8 cellular contexts compared by ENCODE assay signal in the genomic region with DNA sequence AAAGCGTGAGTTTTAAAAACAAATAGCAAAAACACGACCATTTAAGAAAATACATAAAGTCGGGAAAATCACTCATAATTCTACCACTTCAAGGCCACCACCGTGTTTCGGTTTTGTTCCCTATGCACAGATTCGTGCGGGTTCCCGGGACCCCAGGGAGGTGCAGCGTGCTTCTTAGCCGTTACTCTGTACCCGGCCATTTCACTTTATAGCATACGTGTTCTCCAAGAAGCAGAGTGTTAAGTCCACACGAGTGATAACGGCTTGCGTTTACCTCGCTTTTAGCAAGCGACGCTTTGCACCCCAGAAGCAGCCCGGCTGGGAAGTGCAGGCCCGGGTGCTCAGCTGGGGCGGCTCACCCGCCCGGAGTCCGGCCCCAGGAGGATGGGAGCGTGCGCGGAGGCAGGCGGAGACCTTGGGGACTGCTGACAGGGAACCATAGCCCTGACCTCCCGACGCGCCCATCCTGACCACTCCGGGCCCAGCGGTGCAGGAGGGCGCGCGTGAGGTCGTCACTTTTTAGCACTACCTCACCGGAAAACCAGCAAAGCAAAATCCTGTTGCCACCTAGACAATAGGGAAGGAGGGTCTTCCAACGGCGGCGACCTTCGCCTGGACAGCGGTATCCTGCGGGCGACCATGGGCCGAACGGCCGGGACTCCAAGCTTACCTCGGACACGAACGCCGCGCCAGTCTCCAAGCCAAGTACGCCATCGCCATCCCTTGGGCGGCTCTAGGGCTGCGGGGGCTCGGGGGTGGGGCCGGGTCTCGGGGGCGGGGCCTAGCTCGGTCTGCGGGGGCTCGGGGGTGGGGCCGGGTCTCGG. TPM values are rescaled to one million over a fixed set of nuclear protein-coding genes. Genes with fewer than 3 reads are reported as not detected.
DNase-seq lines count a peak whose midpoint lies in the region; ATAC-seq and TF ChIP-seq lines count a peak whose summit lies in the region.

A gene with protein sequence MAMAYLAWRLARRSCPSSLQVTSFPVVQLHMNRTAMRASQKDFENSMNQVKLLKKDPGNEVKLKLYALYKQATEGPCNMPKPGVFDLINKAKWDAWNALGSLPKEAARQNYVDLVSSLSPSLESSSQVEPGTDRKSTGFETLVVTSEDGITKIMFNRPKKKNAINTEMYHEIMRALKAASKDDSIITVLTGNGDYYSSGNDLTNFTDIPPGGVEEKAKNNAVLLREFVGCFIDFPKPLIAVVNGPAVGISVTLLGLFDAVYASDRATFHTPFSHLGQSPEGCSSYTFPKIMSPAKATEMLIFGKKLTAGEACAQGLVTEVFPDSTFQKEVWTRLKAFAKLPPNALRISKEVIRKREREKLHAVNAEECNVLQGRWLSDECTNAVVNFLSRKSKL (minus strand): TSS at position 735 of the 824 bp plus-strand sequence. CDS start 15 bp downstream, at position 720.

- peak within 1 kb of the TSS; percentile 94 for H2AFZ ChIP-seq in PC-3 (ENCODE audit: low read length)

- POLR2A ChIA-PET in PC-3 (lab: Charles Lee; ENCODE audit: unreplicated experiment), result interaction anchor here (0.7 to 1.6 kb wide), 4 partner anchors 8 to 352 kb away, joined by 3 to 37 read pairs (median 26); a partner anchor contains a TSS

- peak within 1 kb of the TSS; percentile 82 for H3K9ac ChIP-seq in PC-3 (ENCODE audit: low read length)

- intact Hi-C loops in PC-3 (cut with micrococcal nuclease), result loop anchor here (1.0 kb wide), 1 partner anchor 76 kb away; no protein-coding TSS in a partner anchor
- intact Hi-C loops in activated T-helper 2 cell treated with anti-CD3 and anti-CD28 coated beads, Interferon-gamma antibody, Interleukin-2, Interleukin-4, amounts not matched to agents 10 μg/mL and 5 μg/mL and 100 μg/mL, durations not matched to agents 14 hours and 24 hours and 36 hours (cut with micrococcal nuclease), result loop anchor here (1.0 to 5.0 kb wide), 3 partner anchors 114 to 1278 kb away; a partner anchor contains a TSS

- under 1% methylated on average over 38 of the region's 66 CpGs for WGBS in suprapubic skin

- peak; percentile 18 to 21 for ATAC-seq in CD4-positive, CD25-positive, alpha-beta regulatory T cell (ENCODE audit: low read depth in 2 of 2)
- ATAC-seq in GM19351 (IDR thresholded peaks at IDR 0.05; ENCODE audit: unreplicated experiment), result peak; percentile 50
- peak; percentile 46 for ATAC-seq in HG03460 (IDR thresholded peaks at IDR 0.05; ENCODE audit: unreplicated experiment)
- peak; percentile 57 for ATAC-seq in PC-3
- ATAC-seq in foreskin keratinocyte, result peak; percentile 55

- peak in 1 of 2 donors; percentile 75 for TF ChIP-seq POLR2A in suprapubic skin (IDR thresholded peaks at IDR 0.05)

- CTCF ChIA-PET in PC-3 (lab: Charles Lee), result interaction anchor here (0.7 to 1.5 kb wide), 4 partner anchors 9 to 80 kb away, joined by 4 to 5 read pairs (median 4); no protein-coding TSS in a partner anchor

- H3K27ac Mint-ChIP-seq in CD4-positive, CD25-positive, alpha-beta regulatory T cell, result peak within 1 kb of the TSS; percentile 87 to 95 (median 94)
- H3K27ac Mint-ChIP-seq in activated T-helper 2 cell treated with anti-CD3 and anti-CD28 coated beads, Interferon-gamma antibody, Interleukin-2, Interleukin-4, amounts not matched to agents 10 μg/mL and 5 μg/mL and 100 μg/mL, durations not matched to agents 14 hours and 24 hours and 36 hours, result peak within 1 kb of the TSS; percentile 90
- peak within 1 kb of the TSS; percentile 96 for H3K27ac Mint-ChIP-seq in neural crest cell (ENCODE audit: unreplicated experiment)

- H3K36me3 ChIP-seq in CD4-positive, CD25-positive, alpha-beta regulatory T cell (ENCODE audit: control insufficient read depth, insufficient read depth, low read length), result peaks cover 21% of the 10 kb centered on the region
- H3K36me3 ChIP-seq in PC-3 (ENCODE audit: low read depth, low read length) (peaks cover 19% of the 10 kb centered on the region), suprapubic skin (peaks cover 16% of the 10 kb centered on the region)

- peaks cover 25% of the 10 kb centered on the region for H3K4me1 ChIP-seq in CD4-positive, CD25-positive, alpha-beta regulatory T cell (ENCODE audit: control insufficient read depth, insufficient read depth, low read length, poor library complexity, severe bottlenecking)
- H3K4me1 ChIP-seq in PC-3 (ENCODE audit: insufficient read depth, low read length), result peaks cover 30% of the 10 kb centered on the region
- H3K4me1 ChIP-seq in foreskin keratinocyte, result no peaks in the 10 kb centered on the region
- peaks cover 19% of the 10 kb centered on the region for H3K4me1 ChIP-seq in suprapubic skin

- no peaks in the 10 kb centered on the region for H4K20me1 ChIP-seq in PC-3 (ENCODE audit: low read length)

- peak in 2 of 3 donors; percentile 41 to 74 for DNase-seq in CD4-positive, CD25-positive, alpha-beta regulatory T cell
- DNase-seq in PC-3, result peak; percentile 48
- peak; percentile 69 for DNase-seq in activated T-helper 2 cell treated with anti-CD3 and anti-CD28 coated beads, Interferon-gamma antibody, Interleukin-2, Interleukin-4, amounts not matched to agents 10 μg/mL and 5 μg/mL and 100 μg/mL, durations not matched to agents 14 hours and 24 hours and 36 hours (ENCODE audit: low spot score)
- peak; percentile 26 to 53 for DNase-seq in foreskin keratinocyte
- DNase-seq in neural crest cell (ENCODE audit: low read depth, low spot score), result no peak
- DNase-seq in suprapubic skin (ENCODE audit: low spot score in 2 of 2), result peak in 1 of 2 donors; percentile 85

- no peaks in the 10 kb centered on the region for H3K9me2 ChIP-seq in PC-3 (replicated peaks; ENCODE audit: low read length)

- peak within 1 kb of the TSS; percentile 91 to 98 (median 92) for H3K4me3 Mint-ChIP-seq in CD4-positive, CD25-positive, alpha-beta regulatory T cell
- peak within 1 kb of the TSS; percentile 89 for H3K4me3 Mint-ChIP-seq in activated T-helper 2 cell treated with anti-CD3 and anti-CD28 coated beads, Interferon-gamma antibody, Interleukin-2, Interleukin-4, amounts not matched to agents 10 μg/mL and 5 μg/mL and 100 μg/mL, durations not matched to agents 14 hours and 24 hours and 36 hours (ENCODE audit: low read depth)
- H3K4me3 Mint-ChIP-seq in neural crest cell, result peak within 1 kb of the TSS; percentile 88

- BruUV-seq in PC-3 (replicated peaks; lab: Mats Ljungman, UMichigan), result TSS peak; percentile 54

- no peaks in the 10 kb centered on the region for H3K27me3 Mint-ChIP-seq in CD4-positive, CD25-positive, alpha-beta regulatory T cell
- peaks cover 2% of the 10 kb centered on the region for H3K27me3 Mint-ChIP-seq in activated T-helper 2 cell treated with anti-CD3 and anti-CD28 coated beads, Interferon-gamma antibody, Interleukin-2, Interleukin-4, amounts not matched to agents 10 μg/mL and 5 μg/mL and 100 μg/mL, durations not matched to agents 14 hours and 24 hours and 36 hours (ENCODE audit: low read depth)
- peaks cover 9% of the 10 kb centered on the region for H3K27me3 Mint-ChIP-seq in neural crest cell (ENCODE audit: low read depth)

- H3K4me1 Mint-ChIP-seq in CD4-positive, CD25-positive, alpha-beta regulatory T cell, result peaks cover 26 to 59% (median 43%) of the 10 kb centered on the region in 4 donors
- peaks cover 40% of the 10 kb centered on the region for H3K4me1 Mint-ChIP-seq in activated T-helper 2 cell treated with anti-CD3 and anti-CD28 coated beads, Interferon-gamma antibody, Interleukin-2, Interleukin-4, amounts not matched to agents 10 μg/mL and 5 μg/mL and 100 μg/mL, durations not matched to agents 14 hours and 24 hours and 36 hours (ENCODE audit: low read depth)
- H3K4me1 Mint-ChIP-seq in neural crest cell, result peaks cover 24% of the 10 kb centered on the region

- H3K4me3 ChIP-seq in CD4-positive, CD25-positive, alpha-beta regulatory T cell (ENCODE audit: low read depth, low read length), result peak within 1 kb of the TSS; percentile 91
- H3K4me3 ChIP-seq in PC-3 (ENCODE audit: low read length) (peak within 1 kb of the TSS; percentile 93), suprapubic skin (peak within 1 kb of the TSS; percentile 70)

- TF ChIP-seq CTCF in PC-3 (conservative IDR thresholded peaks at IDR 0.05; ENCODE audit: low read depth, low read length) (no peak), foreskin keratinocyte (conservative IDR thresholded peaks at IDR 0.05) (no peak), neural crest cell (conservative IDR thresholded peaks at IDR 0.05) (no peak), suprapubic skin (IDR thresholded peaks at IDR 0.05) (no peak)

- no peaks in the 10 kb centered on the region for H3F3A ChIP-seq in PC-3 (ENCODE audit: low read length, unreplicated experiment)

- peaks cover 29% of the 10 kb centered on the region for H3K36me3 Mint-ChIP-seq in CD4-positive, CD25-positive, alpha-beta regulatory T cell
- H3K36me3 Mint-ChIP-seq in activated T-helper 2 cell treated with anti-CD3 and anti-CD28 coated beads, Interferon-gamma antibody, Interleukin-2, Interleukin-4, amounts not matched to agents 10 μg/mL and 5 μg/mL and 100 μg/mL, durations not matched to agents 14 hours and 24 hours and 36 hours (ENCODE audit: low read depth), result peaks cover 41% of the 10 kb centered on the region
- H3K36me3 Mint-ChIP-seq in neural crest cell (ENCODE audit: low read depth), result peaks cover 18% of the 10 kb centered on the region

- H3K4me2 ChIP-seq in PC-3 (ENCODE audit: low read length), result peak within 1 kb of the TSS; percentile 99

- no peaks in the 10 kb centered on the region for H3K9me3 ChIP-seq in CD4-positive, CD25-positive, alpha-beta regulatory T cell (ENCODE audit: control insufficient read depth in 2 of 2, low read length in 2 of 2)
- H3K9me3 ChIP-seq in PC-3 (ENCODE audit: low read length) (no peaks in the 10 kb centered on the region), suprapubic skin (no peaks in the 10 kb centered on the region)

- no peaks in the 10 kb centered on the region for H3K27me3 ChIP-seq in CD4-positive, CD25-positive, alpha-beta regulatory T cell (ENCODE audit: control insufficient read depth, insufficient read depth, low read length)
- H3K27me3 ChIP-seq in PC-3 (ENCODE audit: low read length) (no peaks in the 10 kb centered on the region), foreskin keratinocyte (no peaks in the 10 kb centered on the region), suprapubic skin (no peaks in the 10 kb centered on the region)

- H3K9me3 Mint-ChIP-seq in CD4-positive, CD25-positive, alpha-beta regulatory T cell, result peaks cover 0 to 2% (median 0%) of the 10 kb centered on the region in 7 donors
- H3K9me3 Mint-ChIP-seq in activated T-helper 2 cell treated with anti-CD3 and anti-CD28 coated beads, Interferon-gamma antibody, Interleukin-2, Interleukin-4, amounts not matched to agents 10 μg/mL and 5 μg/mL and 100 μg/mL, durations not matched to agents 14 hours and 24 hours and 36 hours, result peaks cover 14% of the 10 kb centered on the region
- H3K9me3 Mint-ChIP-seq in neural crest cell, result peaks cover 3% of the 10 kb centered on the region

- H3K27ac ChIP-seq in CD4-positive, CD25-positive, alpha-beta regulatory T cell (ENCODE audit: insufficient read depth, low read length, poor library complexity, severe bottlenecking), result peak within 1 kb of the TSS; percentile 85
- H3K27ac ChIP-seq in PC-3 (ENCODE audit: low read length) (peak within 1 kb of the TSS; percentile 51), foreskin keratinocyte (peak within 1 kb of the TSS; percentile 51), suprapubic skin (peak within 1 kb of the TSS; percentile 92)

- no peak for TF ChIP-seq EP300 in suprapubic skin (IDR thresholded peaks at IDR 0.05)

- H3K79me2 ChIP-seq in PC-3 (ENCODE audit: low read length), result peaks cover 43% of the 10 kb centered on the region

RNA-seq across cellular contexts. Expression of the gene that starts here (rescaled TPM):
- total RNA-seq in CD4-positive, CD25-positive, alpha-beta regulatory T cell, result 18.8 TPM
- polyA plus RNA-seq in CD4-positive, CD25-positive, alpha-beta regulatory T cell, result 100 to 1,000 TPM in 1 of 4 donors, 10 to 100 TPM in 3; 80.4 to 102 (median 86.4) TPM
- total RNA-seq in PC-3 (2014; rRNA removed), result 66.2 and 143 TPM in 2 replicates
- 36.9 and 39.9 TPM in 2 replicates for total RNA-seq in activated T-helper 2 cell treated with anti-CD3 and anti-CD28 coated beads, Interferon-gamma antibody, Interleukin-2, Interleukin-4, amounts not matched to agents 10 μg/mL and 5 μg/mL and 100 μg/mL, durations not matched to agents 14 hours and 24 hours and 36 hours
- 59.6 and 63.4 TPM in 2 replicates for total RNA-seq in foreskin keratinocyte
- 54.9 and 65.8 TPM in 2 replicates for polyA plus RNA-seq in foreskin keratinocyte
- total RNA-seq in neural crest cell, result 52.7 and 59.7 TPM in 2 replicates
- total RNA-seq in suprapubic skin, result 10 to 100 TPM; 18.5 to 48.8 (median 35.4) TPM
